8 cellular contexts compared by ENCODE assay signal in genomic region chr17:37358830-37359681, GRCh38. TPM values are rescaled to one million over a fixed set of nuclear protein-coding genes. Genes with fewer than 3 reads are reported as not detected.
A peak's percentile ranks its signal among the peaks of the same experiment; 100 is the strongest.
DNase-seq lines count a peak whose midpoint lies in the region; ATAC-seq and TF ChIP-seq lines count a peak whose summit lies in the region.

No MANE protein-coding gene starts in this region.

- no peaks in the 10 kb centered on the region for H3K27me3 Mint-ChIP-seq in Caco-2 (ENCODE audit: insufficient read depth, unreplicated experiment)
- H3K27me3 Mint-ChIP-seq in activated CD8-positive, alpha-beta memory T cell treated with anti-CD3 and anti-CD28 coated beads, Interleukin-2, amount 10 ng/mL, durations not matched to agents 7 days and 5 days: no peaks in the 10 kb centered on the region

- POLR2A ChIA-PET in Caco-2 (lab: Charles Lee): interaction anchor here (0.5 to 1.7 kb wide), 16 partner anchors 8 to 990 kb away, joined by 3 to 20 read pairs (median 4); partner anchors contain the start of genes AATF, ACACA, MRM1 and SYNRG

- H3K27me3 ChIP-seq in Caco-2 (replicated peaks; ENCODE audit: control insufficient read depth, insufficient read depth, low read length): no peaks in the 10 kb centered on the region
- no peaks in the 10 kb centered on the region for H3K27me3 ChIP-seq in endocrine pancreas (ENCODE audit: control insufficient read depth, insufficient read depth, low read length)

- peak overlapping the region; percentile 88 for H3K27ac ChIP-seq in mesodermal cell (ENCODE audit: low read depth, low read length, severe bottlenecking)

- peak; percentile 22 to 60 for TF ChIP-seq CTCF in Caco-2 (IDR thresholded peaks at IDR 0.05; ENCODE audit: insufficient read depth in 1 of 2, low read depth in 1 of 2, low read length in 1 of 2, severe bottlenecking in 1 of 2, unreplicated experiment in 1 of 2)
- no peak for TF ChIP-seq CTCF in GM20000 (IDR thresholded peaks at IDR 0.05; ENCODE audit: extremely low read depth, missing control alignments)

- peaks cover 11% of the 10 kb centered on the region for H3K36me3 Mint-ChIP-seq in Caco-2 (ENCODE audit: insufficient read depth, unreplicated experiment)
- H3K36me3 Mint-ChIP-seq in activated CD8-positive, alpha-beta memory T cell treated with anti-CD3 and anti-CD28 coated beads, Interleukin-2, amount 10 ng/mL, durations not matched to agents 7 days and 5 days: peaks cover 3% of the 10 kb centered on the region

- CTCF ChIA-PET in Caco-2 (lab: Charles Lee): interaction anchor here (0.5 to 4.1 kb wide), 6 partner anchors 14 to 756 kb away, joined by 3 to 40 read pairs (median 4); no protein-coding TSS in a partner anchor
- CTCF ChIA-PET in activated CD8-positive, alpha-beta memory T cell treated with anti-CD3 and anti-CD28 coated beads, Interleukin-2, amount 10 ng/mL, durations not matched to agents 7 days and 5 days (lab: Charles Lee): interaction anchor here (0.7 to 2.8 kb wide), 4 partner anchors 11 to 38 kb away, joined by 3 to 23 read pairs (median 4); no protein-coding TSS in a partner anchor

- H3K36me3 ChIP-seq in Caco-2 (ENCODE audit: control insufficient read depth, insufficient read depth, low read length) (no peaks in the 10 kb centered on the region), endocrine pancreas (ENCODE audit: control insufficient read depth, insufficient read depth, low read length) (no peaks in the 10 kb centered on the region), mesodermal cell (ENCODE audit: control insufficient read depth, insufficient read depth, low read length) (peaks cover 27% of the 10 kb centered on the region)

- peak overlapping the region; percentile 90 for H3K27ac Mint-ChIP-seq in Caco-2 (ENCODE audit: unreplicated experiment)
- peak overlapping the region; percentile 88 for H3K27ac Mint-ChIP-seq in activated CD8-positive, alpha-beta memory T cell treated with anti-CD3 and anti-CD28 coated beads, Interleukin-2, amount 10 ng/mL, durations not matched to agents 7 days and 5 days

- H3K4me1 ChIP-seq in Caco-2 (peaks cover 25% of the 10 kb centered on the region), endocrine pancreas (ENCODE audit: control insufficient read depth, insufficient read depth, low read length) (peaks cover 5% of the 10 kb centered on the region), mesodermal cell (ENCODE audit: control insufficient read depth, insufficient read depth, low read length, poor library complexity, severe bottlenecking) (peaks cover 28% of the 10 kb centered on the region)

- BruUV-seq in Caco-2 (replicated peaks; lab: Mats Ljungman, UMichigan): no TSS peak

- peaks cover 22% of the 10 kb centered on the region for H3K4me1 Mint-ChIP-seq in Caco-2 (ENCODE audit: low read depth, unreplicated experiment)
- H3K4me1 Mint-ChIP-seq in activated CD8-positive, alpha-beta memory T cell treated with anti-CD3 and anti-CD28 coated beads, Interleukin-2, amount 10 ng/mL, durations not matched to agents 7 days and 5 days: peaks cover 25% of the 10 kb centered on the region

- H3K9me3 ChIP-seq in Caco-2 (no peaks in the 10 kb centered on the region), endocrine pancreas (ENCODE audit: control insufficient read depth, low read length) (no peaks in the 10 kb centered on the region), mesodermal cell (ENCODE audit: control insufficient read depth, low read length) (no peaks in the 10 kb centered on the region)

- H3K4me3 Mint-ChIP-seq in Caco-2 (ENCODE audit: unreplicated experiment): peak overlapping the region; percentile 98
- peak overlapping the region; percentile 96 for H3K4me3 Mint-ChIP-seq in activated CD8-positive, alpha-beta memory T cell treated with anti-CD3 and anti-CD28 coated beads, Interleukin-2, amount 10 ng/mL, durations not matched to agents 7 days and 5 days

- H3K9me3 Mint-ChIP-seq in Caco-2 (ENCODE audit: unreplicated experiment): no peaks in the 10 kb centered on the region
- H3K9me3 Mint-ChIP-seq in activated CD8-positive, alpha-beta memory T cell treated with anti-CD3 and anti-CD28 coated beads, Interleukin-2, amount 10 ng/mL, durations not matched to agents 7 days and 5 days (ENCODE audit: low read depth): no peaks in the 10 kb centered on the region

- peak; percentile 97 for ATAC-seq in activated CD8-positive, alpha-beta memory T cell treated with anti-CD3 and anti-CD28 coated beads, Interleukin-2, amount 10 ng/mL, durations not matched to agents 7 days and 5 days

- intact Hi-C loops in Caco-2 (cut with micrococcal nuclease; ENCODE audit: unreplicated experiment): loop anchor here (5.0 kb wide), 1 partner anchor 128 kb away; the partner anchor contains the start of gene DUSP14

- peak overlapping the region; percentile 86 for H3K9ac ChIP-seq in endocrine pancreas (ENCODE audit: control insufficient read depth, insufficient read depth, low read length)

- H3K4me3 ChIP-seq in Caco-2 (ENCODE audit: low read depth, low read length) (peak overlapping the region; percentile 84), endocrine pancreas (ENCODE audit: control insufficient read depth, insufficient read depth, low read length) (peak overlapping the region; percentile 58), mesodermal cell (ENCODE audit: extremely low read depth, insufficient read depth, low read length, poor library complexity, severe bottlenecking) (peak overlapping the region; percentile 93)

- DNase-seq in Caco-2: peak; percentile 98 to 100
- DNase-seq in GM20000 (ENCODE audit: low spot score): peak; percentile 99
- DNase-seq in HS-5 (ENCODE audit: low read depth): peak; percentile 61
- DNase-seq in NOMO-1 (lab: John Stamatoyannopoulos, UW; ENCODE audit: unreplicated experiment in 2 of 2): peak; percentile 96 to 98
- DNase-seq in activated CD8-positive, alpha-beta memory T cell treated with anti-CD3 and anti-CD28 coated beads, Interleukin-2, amount 10 ng/mL, durations not matched to agents 7 days and 5 days: peak; percentile 98
- peak; percentile 74 for DNase-seq in stimulated activated CD8-positive, alpha-beta memory T cell treated with anti-CD3 and anti-CD28 coated beads, Interleukin-15, amount 100 ng/mL, for 24 hours (ENCODE audit: low read depth)

- WGBS in mesodermal cell (ENCODE audit: insufficient coverage in 2 of 2), 2 experiments: 0 to 1% methylated on average over 60 to 66 of the region's 88 CpGs

RNA-seq across cellular contexts. Expression of gene C17orf78, which starts 16.7 kb away (rescaled TPM):
- total RNA-seq in Caco-2 (2022): not detected in 2 replicates
- total RNA-seq in activated CD8-positive, alpha-beta memory T cell treated with anti-CD3 and anti-CD28 coated beads, Interleukin-2, amount 10 ng/mL, durations not matched to agents 7 days and 5 days: not detected
- not detected for polyA plus RNA-seq in mesodermal cell (2013, experiment 1 of 2)
- not detected for polyA plus RNA-seq in mesodermal cell (2013, experiment 2 of 2)

RNA-seq across cellular contexts. Expression of gene ACACA, which starts 47.6 kb away (rescaled TPM):
- total RNA-seq in Caco-2 (2022): 108 and 113 TPM in 2 replicates
- total RNA-seq in activated CD8-positive, alpha-beta memory T cell treated with anti-CD3 and anti-CD28 coated beads, Interleukin-2, amount 10 ng/mL, durations not matched to agents 7 days and 5 days: 10 to 100 TPM; 55.4 to 69.7 TPM
- polyA plus RNA-seq in mesodermal cell (2013, experiment 1 of 2): 45.4 TPM
- 45.1 TPM for polyA plus RNA-seq in mesodermal cell (2013, experiment 2 of 2)

RNA-seq across cellular contexts. Expression of gene TADA2A, which starts 47.6 kb away (rescaled TPM):
- 27.3 and 29.4 TPM in 2 replicates for total RNA-seq in Caco-2 (2022)
- 10 to 100 TPM; 42.2 to 50.4 TPM for total RNA-seq in activated CD8-positive, alpha-beta memory T cell treated with anti-CD3 and anti-CD28 coated beads, Interleukin-2, amount 10 ng/mL, durations not matched to agents 7 days and 5 days
- polyA plus RNA-seq in mesodermal cell (2013, experiment 1 of 2): 9.0 TPM
- 11.7 TPM for polyA plus RNA-seq in mesodermal cell (2013, experiment 2 of 2)

Comparison
In these comparisons a context has a peak if more than half of its experiments do, and no peak if none do; other contexts are left out.
1. Peak in every context shown above with its lines: DNase-seq, ATAC-seq, H3K4me3 ChIP-seq and H3K27ac ChIP-seq.